In genomic region chr19:23098286-23098685, GRCh38 we compare ENCODE assay signal across 1 cellular context.
TF ChIP-seq lines count a peak whose summit lies in the region.

No MANE protein-coding gene starts in this region.

TF ChIP-seq in GM23338, 12 proteins besides CTCF, POLR2A, EP300 and RAD21 (continued from another document):
- no peak for TF ChIP-seq ZNF462 (CRISPR knock-in tag; IDR thresholded peaks at IDR 0.05)
- no peak for TF ChIP-seq ZNF114 (CRISPR knock-in tag; IDR thresholded peaks at IDR 0.05)
- TF ChIP-seq STAT1 (IDR thresholded peaks at IDR 0.05; ENCODE audit: unreplicated experiment), result no peak
- no peak for TF ChIP-seq EZH2 (IDR thresholded peaks at IDR 0.05; ENCODE audit: low read depth, unreplicated experiment)
- TF ChIP-seq CREB1 (CRISPR knock-in tag; IDR thresholded peaks at IDR 0.05; ENCODE audit: low read depth), result no peak
- no peak for TF ChIP-seq ZNF331 (CRISPR knock-in tag; IDR thresholded peaks at IDR 0.05; ENCODE audit: low read depth)
- no peak for TF ChIP-seq JUNB (IDR thresholded peaks at IDR 0.05; ENCODE audit: unreplicated experiment)
- TF ChIP-seq, protein P1, sequence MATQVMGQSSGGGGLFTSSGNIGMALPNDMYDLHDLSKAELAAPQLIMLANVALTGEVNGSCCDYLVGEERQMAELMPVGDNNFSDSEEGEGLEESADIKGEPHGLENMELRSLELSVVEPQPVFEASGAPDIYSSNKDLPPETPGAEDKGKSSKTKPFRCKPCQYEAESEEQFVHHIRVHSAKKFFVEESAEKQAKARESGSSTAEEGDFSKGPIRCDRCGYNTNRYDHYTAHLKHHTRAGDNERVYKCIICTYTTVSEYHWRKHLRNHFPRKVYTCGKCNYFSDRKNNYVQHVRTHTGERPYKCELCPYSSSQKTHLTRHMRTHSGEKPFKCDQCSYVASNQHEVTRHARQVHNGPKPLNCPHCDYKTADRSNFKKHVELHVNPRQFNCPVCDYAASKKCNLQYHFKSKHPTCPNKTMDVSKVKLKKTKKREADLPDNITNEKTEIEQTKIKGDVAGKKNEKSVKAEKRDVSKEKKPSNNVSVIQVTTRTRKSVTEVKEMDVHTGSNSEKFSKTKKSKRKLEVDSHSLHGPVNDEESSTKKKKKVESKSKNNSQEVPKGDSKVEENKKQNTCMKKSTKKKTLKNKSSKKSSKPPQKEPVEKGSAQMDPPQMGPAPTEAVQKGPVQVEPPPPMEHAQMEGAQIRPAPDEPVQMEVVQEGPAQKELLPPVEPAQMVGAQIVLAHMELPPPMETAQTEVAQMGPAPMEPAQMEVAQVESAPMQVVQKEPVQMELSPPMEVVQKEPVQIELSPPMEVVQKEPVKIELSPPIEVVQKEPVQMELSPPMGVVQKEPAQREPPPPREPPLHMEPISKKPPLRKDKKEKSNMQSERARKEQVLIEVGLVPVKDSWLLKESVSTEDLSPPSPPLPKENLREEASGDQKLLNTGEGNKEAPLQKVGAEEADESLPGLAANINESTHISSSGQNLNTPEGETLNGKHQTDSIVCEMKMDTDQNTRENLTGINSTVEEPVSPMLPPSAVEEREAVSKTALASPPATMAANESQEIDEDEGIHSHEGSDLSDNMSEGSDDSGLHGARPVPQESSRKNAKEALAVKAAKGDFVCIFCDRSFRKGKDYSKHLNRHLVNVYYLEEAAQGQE (IDR thresholded peaks at IDR 0.05; ENCODE audit: unreplicated experiment), result no peak
- TF ChIP-seq POLR2AphosphoS5 (IDR thresholded peaks at IDR 0.05; ENCODE audit: low read depth), result no peak
